13 cellular contexts compared by ENCODE assay signal in the genomic region with DNA sequence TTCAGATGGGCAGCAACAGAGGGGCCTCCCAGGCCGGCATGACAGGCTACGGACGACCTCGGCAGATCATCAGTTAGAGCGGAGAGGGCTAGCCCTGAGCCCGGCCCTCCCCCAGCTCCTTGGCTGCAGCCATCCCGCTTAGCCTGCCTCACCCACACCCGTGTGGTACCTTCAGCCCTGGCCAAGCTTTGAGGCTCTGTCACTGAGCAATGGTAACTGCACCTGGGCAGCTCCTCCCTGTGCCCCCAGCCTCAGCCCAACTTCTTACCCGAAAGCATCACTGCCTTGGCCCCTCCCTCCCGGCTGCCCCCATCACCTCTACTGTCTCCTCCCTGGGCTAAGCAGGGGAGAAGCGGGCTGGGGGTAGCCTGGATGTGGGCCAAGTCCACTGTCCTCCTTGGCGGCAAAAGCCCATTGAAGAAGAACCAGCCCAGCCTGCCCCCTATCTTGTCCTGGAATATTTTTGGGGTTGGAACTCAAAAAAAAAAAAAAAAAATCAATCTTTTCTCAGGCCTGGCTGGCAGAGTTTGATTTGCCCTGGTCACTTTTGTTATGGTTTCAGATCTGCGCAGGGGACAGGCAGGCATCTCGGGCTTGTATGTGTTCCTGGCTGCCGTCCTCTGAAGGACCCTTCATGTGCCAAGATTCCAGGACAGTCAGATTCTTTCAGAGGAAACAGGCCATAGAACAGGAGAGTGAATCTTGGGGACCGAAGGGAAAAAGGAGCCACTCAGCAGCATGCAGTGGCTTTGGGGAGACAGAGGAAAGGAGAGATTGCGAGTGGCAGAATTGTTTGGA. TPM values are rescaled to one million over a fixed set of nuclear protein-coding genes. Genes with fewer than 3 reads are reported as not detected.
DNase-seq lines count a peak whose midpoint lies in the region; ATAC-seq and TF ChIP-seq lines count a peak whose summit lies in the region.
"Had no signal": no experiment of that assay in that cellular context is flagged by ENCODE, and none has a peak within 500 bp of the region (broad histone marks: within the 10 kb centered on the region; RNA-seq: fewer than 3 reads in every experiment).

No MANE protein-coding gene starts in this region.

- H3K36me3 Mint-ChIP-seq in HFFc6 (ENCODE audit: low read depth) (peaks cover 36% of the 10 kb centered on the region), memory B cell (peaks cover 21% of the 10 kb centered on the region)

- no peaks in the 10 kb centered on the region for H3K9me3 ChIP-seq in stomach

- H3K4me3 Mint-ChIP-seq in HFFc6: peak overlapping the region; percentile 93
- H3K4me3 Mint-ChIP-seq in memory B cell: no peak overlapping the region
- H3K4me3 Mint-ChIP-seq: activated CD4-positive, alpha-beta memory T cell treated with anti-CD3 and anti-CD28 coated beads for 36 hours; stimulated activated memory B cell treated with anti-CD40 and anti-IgM and Interleukin-4, amounts not matched to agents 10 μg/mL and 1 μg/mL and 100 μg/mL, for 72 hours had no signal

- peak overlapping the region; percentile 40 to 59 (median 54) for H3K4me3 ChIP-seq in stomach
- H3K4me3 ChIP-seq: GM12878 had no signal

- ATAC-seq in memory B cell (ENCODE audit: low read depth) (no peak), GM18907 (IDR thresholded peaks at IDR 0.05; ENCODE audit: unreplicated experiment) (no peak)
- ATAC-seq: GM12878; stimulated activated memory B cell treated with anti-CD40 and anti-IgM and Interleukin-4, amounts not matched to agents 10 μg/mL and 1 μg/mL and 100 μg/mL, for 72 hours had no signal

- H3K27ac Mint-ChIP-seq in HFFc6: peak overlapping the region; percentile 95
- H3K27ac Mint-ChIP-seq in memory B cell: peak overlapping the region; percentile 19

- peaks cover 0 to 50% (median 28%) of the 10 kb centered on the region in 4 donors for H3K4me1 ChIP-seq in stomach

- TF ChIP-seq CTCF in HFFc6 (IDR thresholded peaks at IDR 0.05): peak; percentile 21; the same call in 1 of the 2 replicates
- TF ChIP-seq CTCF in stomach (IDR thresholded peaks at IDR 0.05): no peak

- DNase-seq in HFFc6 (no peak), memory B cell (ENCODE audit: low spot score in 2 of 2) (no peak), stomach (no peak), inferior parietal cortex (ENCODE audit: extremely low spot score) (no peak), HPDE6-E6E7 (ENCODE audit: extremely low spot score) (no peak), GF-D8 (lab: John Stamatoyannopoulos, UW) (no peak)
- DNase-seq: activated CD4-positive, alpha-beta memory T cell treated with anti-CD3 and anti-CD28 coated beads for 36 hours; DMS153; OCI-M1 had no signal

- H3K9me3 Mint-ChIP-seq in HFFc6 (no peaks in the 10 kb centered on the region), memory B cell (no peaks in the 10 kb centered on the region)
- H3K9me3 Mint-ChIP-seq: activated CD4-positive, alpha-beta memory T cell treated with anti-CD3 and anti-CD28 coated beads for 36 hours; stimulated activated memory B cell treated with anti-CD40 and anti-IgM and Interleukin-4, amounts not matched to agents 10 μg/mL and 1 μg/mL and 100 μg/mL, for 72 hours had no signal

- H3K4me1 Mint-ChIP-seq in HFFc6 (ENCODE audit: low read depth) (peaks cover 64% of the 10 kb centered on the region), memory B cell (peaks cover 7% of the 10 kb centered on the region)

- peaks cover 13 to 44% (median 38%) of the 10 kb centered on the region in 4 donors for H3K36me3 ChIP-seq in stomach

- 69 to 82% (median 75%) methylated on average over 17 of the region's 17 CpGs for WGBS in stomach, 5 donors

- no peak for TF ChIP-seq EP300 in stomach (IDR thresholded peaks at IDR 0.05)

- intact Hi-C loops in stomach (cut with DNase I; ENCODE audit: low total_unique reads): no loop called here

- peaks cover 10% of the 10 kb centered on the region for H3K27me3 Mint-ChIP-seq in HFFc6 (ENCODE audit: insufficient read depth)
- no peaks in the 10 kb centered on the region for H3K27me3 Mint-ChIP-seq in memory B cell
- H3K27me3 Mint-ChIP-seq: activated CD4-positive, alpha-beta memory T cell treated with anti-CD3 and anti-CD28 coated beads for 36 hours; stimulated activated memory B cell treated with anti-CD40 and anti-IgM and Interleukin-4, amounts not matched to agents 10 μg/mL and 1 μg/mL and 100 μg/mL, for 72 hours had no signal

- H3K27ac ChIP-seq in angular gyrus (ENCODE audit: low read depth, low read length): peak overlapping the region; percentile 35
- peak overlapping the region; percentile 17 to 94 (median 89) for H3K27ac ChIP-seq in stomach

- no peaks in the 10 kb centered on the region for H3K27me3 ChIP-seq in stomach

- no peak for TF ChIP-seq POLR2A in stomach (IDR thresholded peaks at IDR 0.05)

RNA-seq across cellular contexts. Expression of gene TAGLN, which starts 5.3 kb away (rescaled TPM):
- 1,000 to 10,000 TPM; 1,668 to 2,517 (median 1,780) TPM for total RNA-seq in HFFc6 (2021; fragmentation: NEBNext Ultra II Directional; extraction: Animal tissue kit (Norgen Biotek cat#: 25700))
- total RNA-seq in stomach: 1,000 to 10,000 TPM in 4 of 5 donors, 100 to 1,000 TPM in 1; 730 to 3,801 (median 2,320) TPM
- 1,000 to 10,000 TPM in 2 of 3 donors, 100 to 1,000 TPM in 1; 575 to 2,971 (median 1,072) TPM for polyA plus RNA-seq in stomach

RNA-seq across cellular contexts. Expression of gene SIDT2, which starts 25.9 kb away (rescaled TPM):
- total RNA-seq in HFFc6 (2021; fragmentation: NEBNext Ultra II Directional; extraction: Animal tissue kit (Norgen Biotek cat#: 25700)): 10 to 100 TPM; 33.9 to 53.9 (median 37.7) TPM
- 100 to 1,000 TPM in 3 of 5 donors, 10 to 100 TPM in 2; 15.1 to 310 (median 132) TPM for total RNA-seq in stomach
- polyA plus RNA-seq in stomach: 10 to 100 TPM; 16.9 to 39.4 (median 24.3) TPM

RNA-seq across cellular contexts. Expression of gene PCSK7, which starts 27.4 kb away (rescaled TPM):
- 10 to 100 TPM; 64.1 to 73.6 (median 68.0) TPM for total RNA-seq in HFFc6 (2021; fragmentation: NEBNext Ultra II Directional; extraction: Animal tissue kit (Norgen Biotek cat#: 25700))
- total RNA-seq in stomach: 100 to 1,000 TPM in 3 of 5 donors, 10 to 100 TPM in 2; 64.8 to 232 (median 139) TPM
- 10 to 100 TPM; 14.1 to 23.6 (median 20.4) TPM for polyA plus RNA-seq in stomach

RNA-seq across cellular contexts. Expression of gene RNF214, which starts 28.0 kb away (rescaled TPM):
- total RNA-seq in HFFc6 (2021; fragmentation: NEBNext Ultra II Directional; extraction: Animal tissue kit (Norgen Biotek cat#: 25700)): 10 to 100 TPM; 17.7 to 25.6 (median 22.1) TPM
- total RNA-seq in stomach: 10 to 100 TPM in 4 of 5 donors, 1 to 10 TPM in 1; 6.7 to 21.6 (median 13.8) TPM
- polyA plus RNA-seq in stomach: 10 to 100 TPM in 1 of 3 donors, 1 to 10 TPM in 2; 6.8 to 11.2 (median 8.0) TPM
